In the genomic region with DNA sequence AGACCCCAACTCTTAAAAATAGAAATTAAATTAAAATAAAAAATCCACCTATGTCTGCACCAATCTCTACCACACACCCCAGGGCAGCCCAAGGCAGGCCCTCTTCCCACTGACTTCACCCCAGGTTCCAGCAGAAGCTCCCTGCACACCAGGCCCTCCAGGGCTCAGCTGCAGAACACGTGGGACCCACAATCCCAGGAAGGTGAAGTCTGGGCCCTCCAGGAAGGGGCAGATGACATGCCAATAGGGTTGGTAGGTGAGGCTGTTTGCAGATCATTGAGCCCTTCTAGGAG, we compare ENCODE assay signal across 13 cellular contexts. TPM values are rescaled to one million over a fixed set of nuclear protein-coding genes. Genes with fewer than 3 reads are reported as not detected.
DNase-seq lines count a peak whose midpoint lies in the region; ATAC-seq and TF ChIP-seq lines count a peak whose summit lies in the region.
"Had no signal": no experiment of that assay in that cellular context is flagged by ENCODE, and none has a peak within 500 bp of the region (broad histone marks: within the 10 kb centered on the region; RNA-seq: fewer than 3 reads in every experiment).

No MANE protein-coding gene starts in this region.

- H3K4me3 ChIP-seq in dorsolateral prefrontal cortex (no peak overlapping the region), osteoblast (ENCODE audit: insufficient read depth, low read length) (no peak overlapping the region)

- H3K27ac Mint-ChIP-seq in chondrocyte (ENCODE audit: unreplicated experiment) = no peak overlapping the region
- no peak overlapping the region for H3K27ac Mint-ChIP-seq in stimulated activated effector memory CD8-positive, alpha-beta T cell treated with anti-CD3 and anti-CD28 coated beads, Interleukin-12 subunit alpha, Interleukin-12 subunit beta, amount 100 ng/mL, for 72 hours
- H3K27ac Mint-ChIP-seq: CD4-positive, alpha-beta T cell had no signal

- H3K27me3 ChIP-seq in dorsolateral prefrontal cortex (peaks cover 0 to 8% (median 0%) of the 10 kb centered on the region in 45 donors), osteoblast (ENCODE audit: insufficient read depth, low read length) (no peaks in the 10 kb centered on the region)
- H3K27me3 ChIP-seq: BE2C had no signal

- H3K27ac ChIP-seq in dorsolateral prefrontal cortex = peak overlapping the region in 55 of 59 donors; percentile 7 to 100 (median 97)
- H3K27ac ChIP-seq in osteoblast (ENCODE audit: low read depth, low read length) = no peak overlapping the region

- no peaks in the 10 kb centered on the region for H3K36me3 Mint-ChIP-seq in chondrocyte (ENCODE audit: low read depth)
- no peaks in the 10 kb centered on the region for H3K36me3 Mint-ChIP-seq in stimulated activated effector memory CD8-positive, alpha-beta T cell treated with anti-CD3 and anti-CD28 coated beads, Interleukin-12 subunit alpha, Interleukin-12 subunit beta, amount 100 ng/mL, for 72 hours

- no peaks in the 10 kb centered on the region for H3K79me2 ChIP-seq in osteoblast (ENCODE audit: insufficient read depth, low read length)

- DNase-seq in chondrocyte (ENCODE audit: low spot score) = peak; percentile 53
- DNase-seq in dorsolateral prefrontal cortex = peak in 5 of 10 donors; percentile 13 to 37 (median 18)
- DNase-seq in osteoblast (ENCODE audit: insufficient read length, low spot score, missing footprints) = peak; percentile 29
- DNase-seq in mesenteric fat pad (ENCODE audit: low spot score) = no peak
- DNase-seq in stimulated activated effector memory CD8-positive, alpha-beta T cell treated with anti-CD3 and anti-CD28 coated beads, Interleukin-12 subunit alpha, Interleukin-12 subunit beta, amount 100 ng/mL, for 72 hours (ENCODE audit: low spot score in 2 of 2) = no peak
- DNase-seq: ACHN; BE2C; C1 segment of cervical spinal cord; Caco-2; CD4-positive, alpha-beta T cell; H9; IMR-90 had no signal

- H3K4me1 Mint-ChIP-seq in chondrocyte (ENCODE audit: low read depth) = no peaks in the 10 kb centered on the region
- H3K4me1 Mint-ChIP-seq in stimulated activated effector memory CD8-positive, alpha-beta T cell treated with anti-CD3 and anti-CD28 coated beads, Interleukin-12 subunit alpha, Interleukin-12 subunit beta, amount 100 ng/mL, for 72 hours = no peaks in the 10 kb centered on the region

- no peak for ATAC-seq in stimulated activated effector memory CD8-positive, alpha-beta T cell treated with anti-CD3 and anti-CD28 coated beads, Interleukin-12 subunit alpha, Interleukin-12 subunit beta, amount 100 ng/mL, for 72 hours
- no peak for ATAC-seq in GM21717 (IDR thresholded peaks at IDR 0.05; ENCODE audit: unreplicated experiment)

- no peak overlapping the region for H3K4me3 Mint-ChIP-seq in chondrocyte (ENCODE audit: unreplicated experiment)
- H3K4me3 Mint-ChIP-seq in stimulated activated effector memory CD8-positive, alpha-beta T cell treated with anti-CD3 and anti-CD28 coated beads, Interleukin-12 subunit alpha, Interleukin-12 subunit beta, amount 100 ng/mL, for 72 hours = no peak overlapping the region
- H3K4me3 Mint-ChIP-seq: CD4-positive, alpha-beta T cell; H9 had no signal

- H4K20me1 ChIP-seq in osteoblast (ENCODE audit: insufficient read depth, low read length) = no peaks in the 10 kb centered on the region

- H3K4me1 ChIP-seq in osteoblast (ENCODE audit: insufficient read depth, low read length) = no peaks in the 10 kb centered on the region
- H3K4me1 ChIP-seq: BE2C, Caco-2 had no signal

- peaks cover 14% of the 10 kb centered on the region for H3K27me3 Mint-ChIP-seq in chondrocyte (ENCODE audit: low read depth)

- intact Hi-C loops in dorsolateral prefrontal cortex (cut with DNase I) = no loop called here

- H3K36me3 ChIP-seq in osteoblast (ENCODE audit: insufficient read depth, low read length) = no peaks in the 10 kb centered on the region
- H3K36me3 ChIP-seq: BE2C had no signal

- no peak for TF ChIP-seq CTCF in chondrocyte (IDR thresholded peaks at IDR 0.05)
- TF ChIP-seq CTCF in dorsolateral prefrontal cortex (IDR thresholded peaks at IDR 0.05 in 54 of 56, conservative IDR thresholded peaks at IDR 0.05 in 2 of 56; ENCODE audit: low read depth in 1 of 56, partially characterized antibody in 56 of 56) = no peak
- TF ChIP-seq CTCF in osteoblast (IDR thresholded peaks at IDR 0.05; ENCODE audit: extremely low read depth, low read depth, low read length) = no peak

- no peak overlapping the region for H2AFZ ChIP-seq in osteoblast (ENCODE audit: low read length)

- H3K9me3 Mint-ChIP-seq in chondrocyte (ENCODE audit: low read depth) = no peaks in the 10 kb centered on the region
- no peaks in the 10 kb centered on the region for H3K9me3 Mint-ChIP-seq in stimulated activated effector memory CD8-positive, alpha-beta T cell treated with anti-CD3 and anti-CD28 coated beads, Interleukin-12 subunit alpha, Interleukin-12 subunit beta, amount 100 ng/mL, for 72 hours
- H3K9me3 Mint-ChIP-seq: CD4-positive, alpha-beta T cell; H9 had no signal

- H3K9me3 ChIP-seq in osteoblast (ENCODE audit: low read depth, low read length) = no peaks in the 10 kb centered on the region
- H3K9me3 ChIP-seq: BE2C, Caco-2 had no signal

- no peak overlapping the region for H3K4me2 ChIP-seq in osteoblast (ENCODE audit: insufficient read depth, low read length)

RNA-seq across cellular contexts. Expression of a gene that starts 19.2 kb away (rescaled TPM):
- total RNA-seq in chondrocyte = not detected in 3 replicates
- total RNA-seq in dorsolateral prefrontal cortex = 10 to 100 TPM; 27.0 to 85.8 (median 42.8) TPM
- not detected in 2 replicates for total RNA-seq in osteoblast
- total RNA-seq in mesenteric fat pad = not detected
- total RNA-seq: Caco-2; CD4-positive, alpha-beta T cell; IMR-90 had no signal

Comparison
In these comparisons a context has a peak if more than half of its experiments do, and no peak if none do; other contexts are left out.
1. DNase-seq: peak in chondrocyte (single experiment) and osteoblast (single experiment); none in mesenteric fat pad (single experiment) and stimulated activated effector memory CD8-positive, alpha-beta T cell treated with anti-CD3 and anti-CD28 coated beads, Interleukin-12 subunit alpha, Interleukin-12 subunit beta, amount 100 ng/mL, for 72 hours (0 of 2).
2. RNA of a gene that starts 19.2 kb away (total RNA-seq): 27.0 to 85.8 TPM in dorsolateral prefrontal cortex; not detected in chondrocyte, not detected in osteoblast and not detected in mesenteric fat pad (single experiment); every median in the first group is over 10 times any median in the second.